In genomic region chr15:72912121-72912520, GRCh38 we compare ENCODE assay signal across 27 cellular contexts.
"Had no signal": no experiment of that assay in that cellular context is flagged by ENCODE, and none has a peak within 500 bp of the region (broad histone marks: within the 10 kb centered on the region; RNA-seq: fewer than 3 reads in every experiment).

No MANE protein-coding gene starts in this region.

- H3K4me3 Mint-ChIP-seq: activated CD4-positive, alpha-beta T cell treated with anti-CD3 and anti-CD28 coated beads for 36 hours; activated CD8-positive, alpha-beta T cell treated with anti-CD3 and anti-CD28 coated beads, Interleukin-2, amount 10 ng/mL, durations not matched to agents 7 days and 5 days; activated naive CD8-positive, alpha-beta T cell treated with anti-CD3 and anti-CD28 coated beads, Interleukin-2, amount 10 ng/mL, durations not matched to agents 7 days and 5 days; brain; central memory CD8-positive, alpha-beta T cell had no signal

- H3K4me1 ChIP-seq: SJCRH30 had no signal

- H3K27ac Mint-ChIP-seq: activated CD4-positive, alpha-beta T cell treated with anti-CD3 and anti-CD28 coated beads for 36 hours; activated CD8-positive, alpha-beta T cell treated with anti-CD3 and anti-CD28 coated beads, Interleukin-2, amount 10 ng/mL, durations not matched to agents 7 days and 5 days; activated naive CD8-positive, alpha-beta T cell treated with anti-CD3 and anti-CD28 coated beads, Interleukin-2, amount 10 ng/mL, durations not matched to agents 7 days and 5 days had no signal

- H3K9me3 Mint-ChIP-seq: activated naive CD8-positive, alpha-beta T cell treated with anti-CD3 and anti-CD28 coated beads, Interleukin-2, amount 10 ng/mL, durations not matched to agents 7 days and 5 days; central memory CD8-positive, alpha-beta T cell had no signal

- H3K27me3 ChIP-seq: SJCRH30 had no signal

- H3K9me3 ChIP-seq: SJCRH30, SK-N-SH had no signal

- DNase-seq: activated CD4-positive, alpha-beta T cell treated with anti-CD3 and anti-CD28 coated beads for 36 hours; activated CD4-positive, alpha-beta T cell treated with anti-CD3 and anti-CD28 coated beads, Interleukin-2, amount 50 U/mL, for 4 hours; activated CD8-positive, alpha-beta memory T cell treated with anti-CD3 and anti-CD28 coated beads, Interleukin-2, amount 50 U/mL, for 48 hours; activated CD8-positive, alpha-beta T cell treated with anti-CD3 and anti-CD28 coated beads, Interleukin-2, amount 10 ng/mL, durations not matched to agents 7 days and 5 days; activated naive CD4-positive, alpha-beta T cell treated with anti-CD3 and anti-CD28 coated beads, Interleukin-2, amount 50 U/mL, for 16 hours; activated naive CD8-positive, alpha-beta T cell treated with anti-CD3 and anti-CD28 coated beads, Interleukin-2, amount 10 ng/mL, durations not matched to agents 7 days and 5 days; activated T-cell treated with anti-CD3 and anti-CD28 coated beads, Interleukin-2, amount 50 U/mL, for 1 hour; amniotic stem cell; NCI-H1092 treated with DMSO at 0.1 percent for 48 hours; NCI-H1417 treated with DMSO at 0.1 percent for 48 hours; NCI-H1694; NCI-H2029; NCI-H2107; NCI-H526; NCI-H774; NK-92 treated with Interleukin-12 subunit alpha and Interleukin-12 subunit beta, amount 100 ng/mL, for 24 hours; OCI-M1; Right ventricle myocardium superior; SJCRH30; SK-N-SH; T-helper 1 cell had no signal

- H3K4me3 ChIP-seq: SJCRH30 had no signal

- H3K36me3 ChIP-seq: SJCRH30 had no signal

- H3K27ac ChIP-seq: KMS-11, RWPE1, SJCRH30, VCaP had no signal

- H3K36me3 Mint-ChIP-seq: activated naive CD8-positive, alpha-beta T cell treated with anti-CD3 and anti-CD28 coated beads, Interleukin-2, amount 10 ng/mL, durations not matched to agents 7 days and 5 days; brain had no signal

- H3K4me1 Mint-ChIP-seq: activated CD4-positive, alpha-beta T cell treated with anti-CD3 and anti-CD28 coated beads for 36 hours; activated naive CD8-positive, alpha-beta T cell treated with anti-CD3 and anti-CD28 coated beads, Interleukin-2, amount 10 ng/mL, durations not matched to agents 7 days and 5 days had no signal

- ATAC-seq: activated CD4-positive, alpha-beta T cell treated with anti-CD3 and anti-CD28 coated beads for 36 hours; activated CD8-positive, alpha-beta T cell treated with anti-CD3 and anti-CD28 coated beads, Interleukin-2, amount 10 ng/mL, durations not matched to agents 7 days and 5 days; Panc1 had no signal
